Comparison of ENCODE assay signal across 24 cellular contexts in genomic region chr6:83169096-83169495, GRCh38. TPM values are rescaled to one million over a fixed set of nuclear protein-coding genes. Genes with fewer than 3 reads are reported as not detected.
DNase-seq lines count a peak whose midpoint lies in the region; ATAC-seq, FAIRE-seq and TF ChIP-seq lines count a peak whose summit lies in the region.
"Had no signal": no experiment of that assay in that cellular context is flagged by ENCODE, and none has a peak within 500 bp of the region (broad histone marks: within the 10 kb centered on the region; RNA-seq: fewer than 3 reads in every experiment).

No MANE protein-coding gene starts in this region.

- no peaks in the 10 kb centered on the region for H3K4me1 Mint-ChIP-seq in activated naive CD8-positive, alpha-beta T cell treated with anti-CD3 and anti-CD28 coated beads for 36 hours
- no peaks in the 10 kb centered on the region for H3K4me1 Mint-ChIP-seq in activated naive CD8-positive, alpha-beta T cell treated with anti-CD3 and anti-CD28 coated beads, Interleukin-2, amount 50 U/mL, for 24 hours
- no peaks in the 10 kb centered on the region for H3K4me1 Mint-ChIP-seq in stimulated activated naive B cell treated with anti-CD40 and anti-IgM and Interleukin-4, amounts not matched to agents 10 μg/mL and 1 μg/mL and 100 μg/mL, for 72 hours
- H3K4me1 Mint-ChIP-seq: B cell; CD8-positive, alpha-beta memory T cell had no signal

- H3K4me1 ChIP-seq in small intestine (ENCODE audit: control insufficient read depth in 2 of 2, insufficient read depth in 1 of 2, low read depth in 1 of 2, low read length in 1 of 2): no peaks in the 10 kb centered on the region
- H3K4me1 ChIP-seq: BLaER1 treated with 17β-estradiol and CSF1 and Interleukin-3, amounts not matched to agents 10 nM and 100 nM had no signal

- no peak overlapping the region for H3K4me3 Mint-ChIP-seq in activated naive CD8-positive, alpha-beta T cell treated with anti-CD3 and anti-CD28 coated beads for 36 hours
- H3K4me3 Mint-ChIP-seq in activated naive CD8-positive, alpha-beta T cell treated with anti-CD3 and anti-CD28 coated beads, Interleukin-2, amount 50 U/mL, for 24 hours: no peak overlapping the region
- no peak overlapping the region for H3K4me3 Mint-ChIP-seq in stimulated activated naive B cell treated with anti-CD40 and anti-IgM and Interleukin-4, amounts not matched to agents 10 μg/mL and 1 μg/mL and 100 μg/mL, for 72 hours
- H3K4me3 Mint-ChIP-seq: B cell; CD8-positive, alpha-beta memory T cell; HFFc6 had no signal

- peaks cover 10% of the 10 kb centered on the region for H3K36me3 Mint-ChIP-seq in activated naive CD8-positive, alpha-beta T cell treated with anti-CD3 and anti-CD28 coated beads for 36 hours
- peaks cover 35% of the 10 kb centered on the region for H3K36me3 Mint-ChIP-seq in activated naive CD8-positive, alpha-beta T cell treated with anti-CD3 and anti-CD28 coated beads, Interleukin-2, amount 50 U/mL, for 24 hours (ENCODE audit: low read depth)
- H3K36me3 Mint-ChIP-seq in stimulated activated naive B cell treated with anti-CD40 and anti-IgM and Interleukin-4, amounts not matched to agents 10 μg/mL and 1 μg/mL and 100 μg/mL, for 72 hours: peaks cover 14 to 39% of the 10 kb centered on the region in 2 donors

- no peak for TF ChIP-seq CTCF in coronary artery (IDR thresholded peaks at IDR 0.05)

- no peaks in the 10 kb centered on the region for H3K27me3 ChIP-seq in small intestine (ENCODE audit: control insufficient read depth in 2 of 2, insufficient read depth in 2 of 2, low read length in 2 of 2)
- H3K27me3 ChIP-seq: BLaER1 treated with 17β-estradiol and CSF1 and Interleukin-3, amounts not matched to agents 10 nM and 100 nM had no signal

- ATAC-seq in activated naive CD8-positive, alpha-beta T cell treated with anti-CD3 and anti-CD28 coated beads, Interleukin-2, amount 50 U/mL, for 24 hours: no peak
- ATAC-seq in stimulated activated naive B cell treated with anti-CD40 and anti-IgM and Interleukin-4, amounts not matched to agents 10 μg/mL and 1 μg/mL and 100 μg/mL, for 72 hours (replicated peaks): no peak
- ATAC-seq: HCT116 had no signal

- H3K27ac ChIP-seq in epithelial cell of prostate (peak overlapping the region; percentile 35), coronary artery (no peak overlapping the region), small intestine (ENCODE audit: low read depth in 1 of 2, low read length in 1 of 2) (no peak overlapping the region)
- H3K27ac ChIP-seq: BLaER1 treated with 17β-estradiol and CSF1 and Interleukin-3, amounts not matched to agents 10 nM and 100 nM had no signal

- H3K9me3 ChIP-seq in small intestine (ENCODE audit: control insufficient read depth, low read depth): no peaks in the 10 kb centered on the region
- H3K9me3 ChIP-seq: BLaER1 treated with 17β-estradiol and CSF1 and Interleukin-3, amounts not matched to agents 10 nM and 100 nM had no signal

- H3K27me3 Mint-ChIP-seq in activated naive CD8-positive, alpha-beta T cell treated with anti-CD3 and anti-CD28 coated beads for 36 hours: no peaks in the 10 kb centered on the region
- no peaks in the 10 kb centered on the region for H3K27me3 Mint-ChIP-seq in activated naive CD8-positive, alpha-beta T cell treated with anti-CD3 and anti-CD28 coated beads, Interleukin-2, amount 50 U/mL, for 24 hours
- H3K27me3 Mint-ChIP-seq in stimulated activated naive B cell treated with anti-CD40 and anti-IgM and Interleukin-4, amounts not matched to agents 10 μg/mL and 1 μg/mL and 100 μg/mL, for 72 hours: no peaks in the 10 kb centered on the region
- H3K27me3 Mint-ChIP-seq: B cell; CD8-positive, alpha-beta memory T cell had no signal

- H3K4me3 ChIP-seq in coronary artery (no peak overlapping the region), small intestine (ENCODE audit: low read depth in 1 of 2, low read length in 2 of 2) (no peak overlapping the region)
- H3K4me3 ChIP-seq: BLaER1 treated with 17β-estradiol and CSF1 and Interleukin-3, amounts not matched to agents 10 nM and 100 nM had no signal

- DNase-seq in activated naive CD8-positive, alpha-beta T cell treated with anti-CD3 and anti-CD28 coated beads for 36 hours: no peak
- DNase-seq in activated naive CD8-positive, alpha-beta T cell treated with anti-CD3 and anti-CD28 coated beads, Interleukin-2, amount 50 U/mL, for 24 hours: no peak
- DNase-seq in SK-N-DZ (ENCODE audit: low spot score) (peak; percentile 26), epithelial cell of prostate (ENCODE audit: low read depth, low spot score) (no peak), coronary artery (ENCODE audit: low spot score) (no peak), small intestine (no peak)
- DNase-seq in stimulated activated naive B cell treated with anti-CD40 and anti-IgM and Interleukin-4, amounts not matched to agents 10 μg/mL and 1 μg/mL and 100 μg/mL, for 72 hours: no peak
- DNase-seq: CD8-positive, alpha-beta memory T cell; COR-L47; DMS 273 treated with DMSO at 0.1 percent for 48 hours; DMS53; DND-41; EL; GOT3; H7; HFFc6; IMR-90 had no signal

- FAIRE-seq in small intestine (lab: Jason Lieb, UNC): no peak
- FAIRE-seq: G401.6, GM12892, GM18507, HTR-8/SVneo had no signal

- peak overlapping the region; percentile 29 for H3K27ac Mint-ChIP-seq in activated naive CD8-positive, alpha-beta T cell treated with anti-CD3 and anti-CD28 coated beads for 36 hours
- H3K27ac Mint-ChIP-seq in activated naive CD8-positive, alpha-beta T cell treated with anti-CD3 and anti-CD28 coated beads, Interleukin-2, amount 50 U/mL, for 24 hours: no peak overlapping the region
- H3K27ac Mint-ChIP-seq in stimulated activated naive B cell treated with anti-CD40 and anti-IgM and Interleukin-4, amounts not matched to agents 10 μg/mL and 1 μg/mL and 100 μg/mL, for 72 hours: no peak overlapping the region
- H3K27ac Mint-ChIP-seq: B cell had no signal

- no peaks in the 10 kb centered on the region for H3K9me3 Mint-ChIP-seq in activated naive CD8-positive, alpha-beta T cell treated with anti-CD3 and anti-CD28 coated beads for 36 hours
- H3K9me3 Mint-ChIP-seq in activated naive CD8-positive, alpha-beta T cell treated with anti-CD3 and anti-CD28 coated beads, Interleukin-2, amount 50 U/mL, for 24 hours: no peaks in the 10 kb centered on the region
- no peaks in the 10 kb centered on the region for H3K9me3 Mint-ChIP-seq in stimulated activated naive B cell treated with anti-CD40 and anti-IgM and Interleukin-4, amounts not matched to agents 10 μg/mL and 1 μg/mL and 100 μg/mL, for 72 hours
- H3K9me3 Mint-ChIP-seq: CD8-positive, alpha-beta memory T cell; HFFc6 had no signal

- H3K36me3 ChIP-seq in small intestine (ENCODE audit: control insufficient read depth in 2 of 2, insufficient read depth in 2 of 2, low read length in 2 of 2): peaks cover 18 to 26% of the 10 kb centered on the region in 2 donors

RNA-seq across cellular contexts. Expression of gene PGM3, which starts 24.0 kb away (rescaled TPM):
- total RNA-seq in activated naive CD8-positive, alpha-beta T cell treated with anti-CD3 and anti-CD28 coated beads for 36 hours: 10 to 100 TPM; 12.4 to 14.6 TPM
- 27.0 and 31.6 TPM in 2 replicates for polyA plus RNA-seq in SK-N-DZ (2014; cell fraction: cytosol; rRNA removed)
- polyA plus RNA-seq in SK-N-DZ (2014; cell fraction: nucleus; rRNA removed): 36.8 and 49.5 TPM in 2 replicates
- 10 to 100 TPM in 1 of 3 donors, 1 to 10 TPM in 2; 7.3 to 15.3 (median 7.8) TPM for polyA plus RNA-seq in small intestine

RNA-seq across cellular contexts. Expression of gene RWDD2A, which starts 24.1 kb away (rescaled TPM):
- 1 to 10 TPM; 1.2 TPM for total RNA-seq in activated naive CD8-positive, alpha-beta T cell treated with anti-CD3 and anti-CD28 coated beads for 36 hours
- 3.7 and 4.0 TPM in 2 replicates for polyA plus RNA-seq in SK-N-DZ (2014; cell fraction: cytosol; rRNA removed)
- 8.0 and 9.6 TPM in 2 replicates for polyA plus RNA-seq in SK-N-DZ (2014; cell fraction: nucleus; rRNA removed)
- polyA plus RNA-seq in small intestine: 1 to 10 TPM; 1.1 to 1.7 (median 1.4) TPM
